7 cellular contexts compared by ENCODE assay signal in genomic region chr12:96241484-96242256, GRCh38. TPM values are rescaled to one million over a fixed set of nuclear protein-coding genes. Genes with fewer than 3 reads are reported as not detected.
DNase-seq lines count a peak whose midpoint lies in the region; ATAC-seq and TF ChIP-seq lines count a peak whose summit lies in the region.

No MANE protein-coding gene starts in this region.

- no peak overlapping the region for H3K4me3 ChIP-seq in left lung

- H3K27me3 ChIP-seq in left lung: no peaks in the 10 kb centered on the region

- peak; percentile 49 for DNase-seq in RPMI7951 (ENCODE audit: low read depth)
- peak in 1 of 2 donors; percentile 76 for DNase-seq in left lung
- peak; percentile 36 to 73 for DNase-seq in stimulated activated effector memory CD8-positive, alpha-beta T cell treated with anti-CD3 and anti-CD28 coated beads, Interleukin-12 subunit alpha, Interleukin-12 subunit beta, amount 100 ng/mL, for 72 hours (ENCODE audit: low spot score in 2 of 2)
- no peak for DNase-seq in SIG-M5 treated with dmso at 0.1 percent for 504 hours (lab: John Stamatoyannopoulos, UW; ENCODE audit: unreplicated experiment)

- peaks cover 0 to 22% of the 10 kb centered on the region in 2 donors for H3K36me3 ChIP-seq in left lung

- H3K9me3 Mint-ChIP-seq in activated naive CD8-positive, alpha-beta T cell (ENCODE audit: low read depth): no peaks in the 10 kb centered on the region
- H3K9me3 Mint-ChIP-seq in stimulated activated effector memory CD8-positive, alpha-beta T cell treated with anti-CD3 and anti-CD28 coated beads, Interleukin-12 subunit alpha, Interleukin-12 subunit beta, amount 100 ng/mL, for 72 hours: no peaks in the 10 kb centered on the region

- ATAC-seq in left lung (peak; percentile 88), HG02678 (IDR thresholded peaks at IDR 0.05; ENCODE audit: unreplicated experiment) (no peak), GM21526 (IDR thresholded peaks at IDR 0.05; ENCODE audit: low FRiP score, unreplicated experiment) (no peak)
- peak; percentile 97 for ATAC-seq in stimulated activated effector memory CD8-positive, alpha-beta T cell treated with anti-CD3 and anti-CD28 coated beads, Interleukin-12 subunit alpha, Interleukin-12 subunit beta, amount 100 ng/mL, for 72 hours

- H3K4me3 Mint-ChIP-seq in activated naive CD8-positive, alpha-beta T cell: peak overlapping the region; percentile 40
- H3K4me3 Mint-ChIP-seq in stimulated activated effector memory CD8-positive, alpha-beta T cell treated with anti-CD3 and anti-CD28 coated beads, Interleukin-12 subunit alpha, Interleukin-12 subunit beta, amount 100 ng/mL, for 72 hours: peak overlapping the region; percentile 55

- TF ChIP-seq CTCF in left lung (IDR thresholded peaks at IDR 0.05): no peak

- peaks cover 11% of the 10 kb centered on the region for H3K36me3 Mint-ChIP-seq in activated naive CD8-positive, alpha-beta T cell
- H3K36me3 Mint-ChIP-seq in stimulated activated effector memory CD8-positive, alpha-beta T cell treated with anti-CD3 and anti-CD28 coated beads, Interleukin-12 subunit alpha, Interleukin-12 subunit beta, amount 100 ng/mL, for 72 hours: peaks cover 40% of the 10 kb centered on the region

- no peak overlapping the region for H3K27ac Mint-ChIP-seq in activated naive CD8-positive, alpha-beta T cell
- H3K27ac Mint-ChIP-seq in stimulated activated effector memory CD8-positive, alpha-beta T cell treated with anti-CD3 and anti-CD28 coated beads, Interleukin-12 subunit alpha, Interleukin-12 subunit beta, amount 100 ng/mL, for 72 hours: peak overlapping the region; percentile 94

- intact Hi-C loops in left lung (cut with DNase I): no loop called here

- no peaks in the 10 kb centered on the region for H3K27me3 Mint-ChIP-seq in activated naive CD8-positive, alpha-beta T cell

- no peaks in the 10 kb centered on the region for H3K9me3 ChIP-seq in left lung

- H3K4me1 ChIP-seq in left lung: peaks cover 38 to 62% of the 10 kb centered on the region in 2 donors

- H3K4me1 Mint-ChIP-seq in activated naive CD8-positive, alpha-beta T cell (ENCODE audit: low read depth): peaks cover 56% of the 10 kb centered on the region
- peaks cover 68% of the 10 kb centered on the region for H3K4me1 Mint-ChIP-seq in stimulated activated effector memory CD8-positive, alpha-beta T cell treated with anti-CD3 and anti-CD28 coated beads, Interleukin-12 subunit alpha, Interleukin-12 subunit beta, amount 100 ng/mL, for 72 hours

- H3K27ac ChIP-seq in left lung: peak overlapping the region; percentile 64 to 65

RNA-seq across cellular contexts. Expression of gene ELK3, which starts 47.5 kb away (rescaled TPM):
- total RNA-seq in RPMI7951 (2014; rRNA removed; shearing (Covaris generic)): 29.5 and 37.6 TPM in 2 replicates
- total RNA-seq in left lung: 10 to 100 TPM; 39.1 to 55.1 TPM

Comparison
In these comparisons a context has a peak if more than half of its experiments do, and no peak if none do; other contexts are left out.
1. ATAC-seq: peak in left lung (single experiment) and stimulated activated effector memory CD8-positive, alpha-beta T cell treated with anti-CD3 and anti-CD28 coated beads, Interleukin-12 subunit alpha, Interleukin-12 subunit beta, amount 100 ng/mL, for 72 hours (single experiment); none in HG02678 (single experiment) and GM21526 (single experiment).